ENCODE assay signal across 8 cellular contexts in genomic region chr13:29594710-29595379, GRCh38. TPM values are rescaled to one million over a fixed set of nuclear protein-coding genes. Genes with fewer than 3 reads are reported as not detected.
DNase-seq lines count a peak whose midpoint lies in the region; ATAC-seq and TF ChIP-seq lines count a peak whose summit lies in the region.

No MANE protein-coding gene starts in this region.

- H3K36me3 ChIP-seq in KOPT-K1 (ENCODE audit: insufficient read depth, low read length) = peaks cover 21% of the 10 kb centered on the region; the same call in 1 of the 2 replicates

- peak; percentile 32 for ATAC-seq in GM21737 (IDR thresholded peaks at IDR 0.05; ENCODE audit: unreplicated experiment)
- peak; percentile 47 for ATAC-seq in left colon

- intact Hi-C loops in left colon (cut with DNase I, micrococcal nuclease) = loop anchor here in 1 of 2 donors (10.0 kb wide), 2 partner anchors 250 to 520 kb away; no protein-coding TSS in a partner anchor

- peak; percentile 76 for DNase-seq in activated CD4-positive, CD25-positive, alpha-beta regulatory T cell treated with anti-CD3 and anti-CD28 coated beads, Interleukin-2, amount 50 U/mL, for 72 hours
- DNase-seq in central memory CD4-positive, alpha-beta T cell = peak; percentile 51
- peak; percentile 50 to 71 for DNase-seq in left colon
- DNase-seq in stimulated activated CD4-positive, alpha-beta T cell treated with anti-CD3 and anti-CD28 coated beads, Interleukin-4, amount 100 ng/mL, for 1 hour = peak; percentile 75
- DNase-seq in NCI-H1436 treated with DMSO at 0.1 percent for 48 hours (lab: John Stamatoyannopoulos, UW) = no peak

- peak; percentile 10 for TF ChIP-seq POLR2A in GM10847 (IDR thresholded peaks at IDR 0.05; ENCODE audit: extremely low read depth, insufficient read length)

- peak overlapping the region; percentile 84 for H3K27ac ChIP-seq in KOPT-K1 (ENCODE audit: low read depth, low read length, poor library complexity, severe bottlenecking)

- no peaks in the 10 kb centered on the region for H3K9me3 ChIP-seq in KOPT-K1 (ENCODE audit: insufficient read depth, low read length, poor library complexity, severe bottlenecking)

RNA-seq across cellular contexts. Expression of gene SLC7A1, which starts 0.6 kb away (rescaled TPM):
- 10 to 100 TPM; 39.9 to 56.9 TPM for total RNA-seq in left colon
